ENCODE assay signal across 8 cellular contexts in genomic region chr3:196643201-196643749, GRCh38. TPM values are rescaled to one million over a fixed set of nuclear protein-coding genes. Genes with fewer than 3 reads are reported as not detected.
DNase-seq lines count a peak whose midpoint lies in the region; ATAC-seq and TF ChIP-seq lines count a peak whose summit lies in the region.

No MANE protein-coding gene starts in this region.

- peaks cover 0 to 6% of the 10 kb centered on the region in 2 donors for H3K36me3 ChIP-seq in left lung

- H3K4me3 ChIP-seq in left lung, result peak overlapping the region in 1 of 2 donors; percentile 67

- no peak for TF ChIP-seq CTCF in left lung (IDR thresholded peaks at IDR 0.05)

- DNase-seq in Ammon's horn (ENCODE audit: low spot score) (peak; percentile 56), SIG-M5 treated with dmso at 0.1 percent for 504 hours (lab: John Stamatoyannopoulos, UW; ENCODE audit: unreplicated experiment) (peak; percentile 97), left lung (peak in 1 of 2 donors; percentile 77), NCI-H187 (lab: John Stamatoyannopoulos, UW) (no peak), epidermal melanocyte (ENCODE audit: insufficient read length, low spot score) (no peak), NCI-H2029 (lab: John Stamatoyannopoulos, UW) (no peak)

- peak; percentile 75 for ATAC-seq in GM18873 (IDR thresholded peaks at IDR 0.05; ENCODE audit: low FRiP score, unreplicated experiment)
- peak; percentile 65 for ATAC-seq in HG02973 (IDR thresholded peaks at IDR 0.05; ENCODE audit: unreplicated experiment)
- ATAC-seq in left lung, result peak; percentile 38

- H3K4me1 ChIP-seq in left lung, result peaks cover 0 to 96% of the 10 kb centered on the region in 2 donors

- H3K9me3 ChIP-seq in left lung, result no peaks in the 10 kb centered on the region

- peaks cover 3 to 14% of the 10 kb centered on the region in 2 donors for H3K27me3 ChIP-seq in left lung

- peak overlapping the region; percentile 19 to 92 for H3K27ac ChIP-seq in left lung

- intact Hi-C loops in left lung (cut with DNase I), result no loop called here

RNA-seq across cellular contexts. Expression of gene NRROS, which starts 3.8 kb away (rescaled TPM):
- 10 to 100 TPM; 12.3 to 21.8 TPM for total RNA-seq in left lung

Comparison
In these comparisons a context has a peak if more than half of its experiments do, and no peak if none do; other contexts are left out.
1. DNase-seq: peak in Ammon's horn (single experiment) and SIG-M5 treated with dmso at 0.1 percent for 504 hours (single experiment); none in NCI-H187 (0 of 2), epidermal melanocyte (single experiment) and NCI-H2029 (single experiment).
2. Peak in every context shown above with its lines, with median percentiles within 50 percentile points of each other: ATAC-seq.